In the genomic region with DNA sequence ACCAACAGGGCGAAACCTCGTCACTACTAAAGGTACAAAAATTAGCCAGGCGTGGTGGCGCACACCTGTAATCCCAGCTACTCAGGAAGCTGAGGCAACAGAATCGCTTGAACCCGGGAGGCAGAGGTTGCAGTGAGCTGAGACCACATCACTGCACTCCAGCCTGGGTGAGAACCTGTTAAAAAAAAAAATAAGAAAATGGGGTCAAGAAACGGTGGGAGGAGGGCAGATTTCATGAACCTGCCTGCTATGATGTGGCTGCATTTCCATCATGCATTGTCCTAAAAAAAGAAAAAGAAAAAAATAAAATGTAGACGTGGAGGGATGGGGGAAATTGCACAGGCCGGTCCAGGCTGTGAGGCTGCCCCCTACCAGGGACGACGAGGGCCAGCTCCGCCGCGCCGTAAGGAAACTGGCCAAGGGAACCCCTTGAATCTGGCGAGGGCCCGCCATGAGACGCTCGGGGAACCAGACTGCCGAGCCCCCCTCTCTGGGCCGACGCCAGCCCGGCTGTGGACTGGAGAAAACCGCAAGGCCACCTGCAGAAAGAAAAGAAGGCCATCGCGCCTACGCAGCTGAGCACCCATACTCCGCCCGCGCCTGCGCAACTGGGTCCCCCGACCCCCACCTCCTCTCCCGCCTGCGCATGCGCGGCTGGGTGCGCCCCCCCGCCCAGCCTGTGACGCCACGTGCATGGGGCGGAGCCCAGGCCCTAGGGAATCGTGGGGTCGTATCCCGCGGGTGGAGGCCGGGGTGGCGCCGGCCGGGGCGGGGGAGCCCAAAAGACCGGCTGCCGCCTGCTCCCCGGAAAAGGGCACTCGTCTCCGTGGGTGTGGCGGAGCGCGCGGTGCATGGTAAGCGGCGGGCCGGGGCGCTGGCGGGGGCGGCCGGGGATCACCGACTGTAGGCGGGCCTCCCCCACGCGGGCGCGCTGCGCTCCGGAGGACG, we compare ENCODE assay signal across 8 cellular contexts.
DNase-seq lines count a peak whose midpoint lies in the region; ATAC-seq lines count a peak whose summit lies in the region.

A gene (plus strand): TSS at position 699 of the 948 bp plus-strand sequence. CDS start 10,825 bp downstream, outside the sequence.

- peak within 1 kb of the TSS; percentile 93 for H3K27ac ChIP-seq in caudate nucleus (ENCODE audit: low read depth, low read length)

- ATAC-seq in GM18909 (IDR thresholded peaks at IDR 0.05; ENCODE audit: poor library complexity, unreplicated experiment): peak; percentile 79
- ATAC-seq in HG03159 (IDR thresholded peaks at IDR 0.05; ENCODE audit: unreplicated experiment): peak; percentile 77

- DNase-seq in AG08396 (ENCODE audit: low spot score): peak; percentile 100
- peak; percentile 73 for DNase-seq in NCI-H2227 treated with DMSO at 0.1 percent for 48 hours (lab: John Stamatoyannopoulos, UW)
- DNase-seq in activated CD4-positive, CD25-positive, alpha-beta regulatory T cell (lab: John Stamatoyannopoulos, UW): peak; percentile 80 to 86 (median 84)
- peak; percentile 21 to 96 (median 87) for DNase-seq in caudate nucleus (lab: John Stamatoyannopoulos, UW)
- DNase-seq in islet precursor cell: peak; percentile 93
- peak; percentile 89 for DNase-seq in stimulated activated CD4-positive, alpha-beta T cell treated with anti-CD3 and anti-CD28 coated beads, Interleukin-12 subunit alpha, Interleukin-12 subunit beta, amount 100 ng/mL, for 4 hours

Comparison
In these comparisons a context has a peak if more than half of its experiments do, and no peak if none do; other contexts are left out.
1. Peak in every context shown above with its lines: DNase-seq, ATAC-seq and H3K27ac ChIP-seq.